In the genomic region with DNA sequence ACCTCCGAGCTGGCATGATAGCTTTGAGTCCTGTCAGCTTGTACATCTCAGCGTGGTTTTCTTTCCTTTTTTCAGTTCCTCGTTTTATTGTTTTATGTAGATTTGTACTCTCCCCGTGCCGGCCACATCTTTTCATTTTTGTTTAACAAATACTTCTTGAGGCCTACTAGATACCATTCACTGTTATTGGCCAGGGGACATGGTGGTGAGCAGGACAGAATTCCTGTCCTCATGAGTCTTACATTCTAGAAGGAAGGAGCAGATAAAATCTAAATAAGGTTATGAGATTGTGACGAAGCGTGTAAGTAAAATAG, we compare ENCODE assay signal across 9 cellular contexts. TPM values are rescaled to one million over a fixed set of nuclear protein-coding genes. Genes with fewer than 3 reads are reported as not detected.
DNase-seq lines count a peak whose midpoint lies in the region; ATAC-seq and TF ChIP-seq lines count a peak whose summit lies in the region.
"Had no signal": no experiment of that assay in that cellular context is flagged by ENCODE, and none has a peak within 500 bp of the region (broad histone marks: within the 10 kb centered on the region; RNA-seq: fewer than 3 reads in every experiment).

No MANE protein-coding gene starts in this region.

- H3K4me1 Mint-ChIP-seq in natural killer cell treated with Interleukin-12 subunit alpha and Interleukin-12 subunit beta and Interleukin-15 and Interleukin-18, amount 100 ng/mL, for 72 hours (ENCODE audit: low read depth in 2 of 2) = peaks cover 3 to 5% of the 10 kb centered on the region in 2 donors

- no peaks in the 10 kb centered on the region for H3K9me3 Mint-ChIP-seq in natural killer cell treated with Interleukin-12 subunit alpha and Interleukin-12 subunit beta and Interleukin-15 and Interleukin-18, amount 100 ng/mL, for 72 hours
- H3K9me3 Mint-ChIP-seq: IgD-negative memory B cell had no signal

- no peak overlapping the region for H3K27ac Mint-ChIP-seq in natural killer cell treated with Interleukin-12 subunit alpha and Interleukin-12 subunit beta and Interleukin-15 and Interleukin-18, amount 100 ng/mL, for 72 hours
- H3K27ac Mint-ChIP-seq: IgD-negative memory B cell had no signal

- peaks cover 32 to 55% of the 10 kb centered on the region in 2 donors for H3K4me1 ChIP-seq in adrenal gland (replicated peaks in 1 of 2)
- H3K4me1 ChIP-seq in liver (ENCODE audit: control insufficient read depth in 4 of 4, insufficient read depth in 4 of 4, low read length in 3 of 4) = peaks cover 3 to 46% (median 35%) of the 10 kb centered on the region in 4 donors

- peak overlapping the region; percentile 80 to 96 (median 94) for H3K27ac ChIP-seq in adrenal gland
- H3K27ac ChIP-seq in liver (ENCODE audit: low read depth in 1 of 2, low read length in 2 of 2) = peak overlapping the region; percentile 98

- no peaks in the 10 kb centered on the region for H3K27me3 Mint-ChIP-seq in natural killer cell treated with Interleukin-12 subunit alpha and Interleukin-12 subunit beta and Interleukin-15 and Interleukin-18, amount 100 ng/mL, for 72 hours
- H3K27me3 Mint-ChIP-seq: IgD-negative memory B cell had no signal

- ATAC-seq in GM19023 (IDR thresholded peaks at IDR 0.05; ENCODE audit: unreplicated experiment) (peak; percentile 20), HG03354 (IDR thresholded peaks at IDR 0.05; ENCODE audit: poor library complexity, severe bottlenecking, unreplicated experiment) (peak; percentile 43)
- ATAC-seq in natural killer cell treated with Interleukin-12 subunit alpha and Interleukin-12 subunit beta and Interleukin-15 and Interleukin-18, amount 100 ng/mL, for 72 hours = no peak

- DNase-seq in AML-193 (lab: John Stamatoyannopoulos, UW) (peak; percentile 18 to 27), adrenal gland (no peak), NCI-H1436 (lab: John Stamatoyannopoulos, UW) (no peak)
- no peak for DNase-seq in natural killer cell treated with Interleukin-12 subunit alpha and Interleukin-12 subunit beta and Interleukin-15 and Interleukin-18, amount 100 ng/mL, for 72 hours (ENCODE audit: low spot score)
- no peak for DNase-seq in activated CD4-positive, alpha-beta T cell treated with anti-CD3 and anti-CD28 coated beads, Interleukin-2, amount 50 U/mL, for 1 hour

- no peaks in the 10 kb centered on the region for H3K36me3 ChIP-seq in adrenal gland (replicated peaks in 1 of 2)
- H3K36me3 ChIP-seq in liver (ENCODE audit: control insufficient read depth in 4 of 4, insufficient read depth in 3 of 4, low read depth in 1 of 4, low read length in 3 of 4) = no peaks in the 10 kb centered on the region

- H3K27me3 ChIP-seq in adrenal gland = no peaks in the 10 kb centered on the region
- no peaks in the 10 kb centered on the region for H3K27me3 ChIP-seq in liver (ENCODE audit: control insufficient read depth in 4 of 4, insufficient read depth in 4 of 4, low read length in 3 of 4)

- intact Hi-C loops in adrenal gland (cut with DNase I) = loop anchor here in 1 of 2 donors (10.0 kb wide), 2 partner anchors 63 to 133 kb away; no protein-coding TSS in a partner anchor

- H3K9ac ChIP-seq in liver (ENCODE audit: low read depth in 1 of 2, low read length in 2 of 2) = peak overlapping the region; percentile 63 to 90

- TF ChIP-seq CTCF in adrenal gland (IDR thresholded peaks at IDR 0.05) (no peak), liver (IDR thresholded peaks at IDR 0.05; ENCODE audit: low read depth, low read length, missing input control) (no peak)

- H3K4me3 Mint-ChIP-seq in natural killer cell treated with Interleukin-12 subunit alpha and Interleukin-12 subunit beta and Interleukin-15 and Interleukin-18, amount 100 ng/mL, for 72 hours = no peak overlapping the region
- H3K4me3 Mint-ChIP-seq: IgD-negative memory B cell had no signal

- WGBS in adrenal gland, 4 donors = 6 to 12% (median 6%) methylated on average over 7 of the region's 7 CpGs
- WGBS in liver = 18% methylated on average over 7 of the region's 7 CpGs

- no peaks in the 10 kb centered on the region for H3K9me3 ChIP-seq in adrenal gland (replicated peaks in 1 of 3)
- H3K9me3 ChIP-seq in liver (ENCODE audit: control insufficient read depth in 4 of 4, low read length in 3 of 4) = no peaks in the 10 kb centered on the region

- H3K4me3 ChIP-seq in adrenal gland (peak overlapping the region; percentile 88 to 96 (median 91)), liver (ENCODE audit: low read depth in 1 of 3, low read length in 3 of 3) (peak overlapping the region; percentile 70 to 98 (median 78))

- TF ChIP-seq RAD21 in liver (IDR thresholded peaks at IDR 0.05) = no peak

- H3K36me3 Mint-ChIP-seq in natural killer cell treated with Interleukin-12 subunit alpha and Interleukin-12 subunit beta and Interleukin-15 and Interleukin-18, amount 100 ng/mL, for 72 hours = no peaks in the 10 kb centered on the region
- H3K36me3 Mint-ChIP-seq: IgD-negative memory B cell had no signal

- no peak for TF ChIP-seq POLR2A in adrenal gland (IDR thresholded peaks at IDR 0.05)

TF ChIP-seq in liver, 16 proteins besides CTCF, POLR2A, EP300 and RAD21:
- TF ChIP-seq ATF3 (IDR thresholded peaks at IDR 0.05) (no peak), EGR1 (IDR thresholded peaks at IDR 0.05; ENCODE audit: low read depth in 2 of 2) (no peak), SP1 (IDR thresholded peaks at IDR 0.05) (no peak), YY1 (IDR thresholded peaks at IDR 0.05) (no peak), FOXA2 (IDR thresholded peaks at IDR 0.05) (no peak), JUND (IDR thresholded peaks at IDR 0.05) (no peak)

RNA-seq across cellular contexts. Expression of gene UGCG, which starts 1.2 kb away (rescaled TPM):
- total RNA-seq in adrenal gland (100 to 1,000 TPM in 3 of 8 donors, 10 to 100 TPM in 5; 41.4 to 139 (median 84.0) TPM), liver (10 to 100 TPM; 15.7 to 44.2 TPM)
- polyA plus RNA-seq in adrenal gland (10 to 100 TPM; 48.7 to 95.9 (median 68.9) TPM), liver (1 to 10 TPM; 5.2 to 8.2 TPM)
- 10 to 100 TPM; 14.8 to 19.0 TPM for total RNA-seq in natural killer cell treated with Interleukin-12 subunit alpha and Interleukin-12 subunit beta and Interleukin-15 and Interleukin-18, amount 100 ng/mL, for 72 hours

Comparison
In these comparisons a context has a peak if more than half of its experiments do, and no peak if none do; other contexts are left out.
1. DNase-seq: peak in AML-193 (2 of 2); none in adrenal gland (0 of 7), NCI-H1436 (single experiment), natural killer cell treated with Interleukin-12 subunit alpha and Interleukin-12 subunit beta and Interleukin-15 and Interleukin-18, amount 100 ng/mL, for 72 hours (single experiment) and activated CD4-positive, alpha-beta T cell treated with anti-CD3 and anti-CD28 coated beads, Interleukin-2, amount 50 U/mL, for 1 hour (single experiment).
2. ATAC-seq: peak in GM19023 (single experiment) and HG03354 (single experiment); none in natural killer cell treated with Interleukin-12 subunit alpha and Interleukin-12 subunit beta and Interleukin-15 and Interleukin-18, amount 100 ng/mL, for 72 hours (0 of 2).